In the genomic region with DNA sequence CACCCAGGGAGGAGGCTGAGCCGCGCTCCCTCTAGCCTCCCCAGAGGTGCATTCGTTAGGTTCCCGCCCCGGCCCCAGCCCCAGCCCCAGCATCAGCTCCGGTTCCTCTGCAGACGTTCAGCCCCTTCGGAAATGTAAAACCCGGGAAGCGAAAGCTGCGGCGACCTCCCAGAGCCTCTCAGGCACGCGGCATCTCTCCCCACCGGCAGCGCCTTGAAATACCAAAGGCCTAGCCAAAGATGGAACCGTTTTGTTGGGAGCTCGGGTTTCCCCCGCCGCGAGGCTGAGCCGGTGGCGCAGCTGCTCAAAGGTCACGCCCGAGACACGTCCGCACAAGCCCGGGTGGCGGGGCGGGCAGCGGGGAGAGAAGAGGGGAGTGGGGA, we compare ENCODE assay signal across 8 cellular contexts.
DNase-seq lines count a peak whose midpoint lies in the region; ATAC-seq and FAIRE-seq lines count a peak whose summit lies in the region.

No MANE protein-coding gene starts in this region.

- DNase-seq in DMS53 treated with DMSO at 0.1 percent for 48 hours (lab: John Stamatoyannopoulos, UW; ENCODE audit: unreplicated experiment) = peak; percentile 10
- peak; percentile 80 for DNase-seq in NCI-H2171 (lab: John Stamatoyannopoulos, UW)
- peak; percentile 33 for DNase-seq in activated naive CD4-positive, alpha-beta T cell treated with anti-CD3 and anti-CD28 coated beads, Interleukin-2, amount 50 U/mL, for 16 hours
- DNase-seq in left ventricle myocardium superior = peak; percentile 76
- peak; percentile 57 for DNase-seq in renal cortical epithelial cell (ENCODE audit: low read depth)
- DNase-seq in RCC 7860 (ENCODE audit: low spot score) = no peak
- no peak for DNase-seq in COLO829 (ENCODE audit: low spot score)

- intact Hi-C loops in left ventricle myocardium superior (cut with micrococcal nuclease) = no loop called here

- ATAC-seq in GM21619 (IDR thresholded peaks at IDR 0.05; ENCODE audit: unreplicated experiment) (peak; percentile 56), left ventricle myocardium superior (peak; percentile 86)

- FAIRE-seq in RCC 7860 (lab: Jason Lieb, UNC) = no peak

Comparison
In these comparisons a context has a peak if more than half of its experiments do, and no peak if none do; other contexts are left out.
1. DNase-seq: peak in DMS53 treated with DMSO at 0.1 percent for 48 hours (single experiment), NCI-H2171 (single experiment), activated naive CD4-positive, alpha-beta T cell treated with anti-CD3 and anti-CD28 coated beads, Interleukin-2, amount 50 U/mL, for 16 hours (single experiment), left ventricle myocardium superior (single experiment) and renal cortical epithelial cell (single experiment); none in RCC 7860 (single experiment) and COLO829 (single experiment).